Comparison of ENCODE assay signal across 22 cellular contexts in genomic region chr11:111463276-111463675, GRCh38. TPM values are rescaled to one million over a fixed set of nuclear protein-coding genes. Genes with fewer than 3 reads are reported as not detected.
"Had no signal": no experiment of that assay in that cellular context is flagged by ENCODE, and none has a peak within 500 bp of the region (broad histone marks: within the 10 kb centered on the region; RNA-seq: fewer than 3 reads in every experiment).

No MANE protein-coding gene starts in this region.

- DNase-seq: KBM-7, MV-4-11, NCI-H1048, NCI-H1105, NCI-H1417, NCI-H1436 treated with DMSO at 0.1 percent for 48 hours, NCI-H1694, NCI-H187 treated with DMSO at 0.1 percent for 48 hours, NCI-H2029 treated with DMSO at 0.1 percent for 48 hours, NCI-H2171 treated with DMSO at 0.1 percent for 48 hours, NCI-H345, NCI-H446 treated with DMSO at 0.1 percent for 48 hours, NCI-H510A treated with DMSO at 0.1 percent for 48 hours, NCI-H526, Right ventricle myocardium superior, RPMI8226, SK-N-SH, SW 1271 had no signal

RNA-seq across cellular contexts. Expression of gene BTG4, which starts 48.9 kb away (rescaled TPM):
- total RNA-seq: HT-29, MCF 10A, Right ventricle myocardium superior, SK-MEL-5 had no signal

RNA-seq across cellular contexts. Expression of gene HOATZ, which starts 51.3 kb away (rescaled TPM):
- total RNA-seq: HT-29, LHCN-M2, MCF 10A, Right ventricle myocardium superior, SK-MEL-5 had no signal
